Comparison of ENCODE assay signal across 8 cellular contexts in the genomic region with DNA sequence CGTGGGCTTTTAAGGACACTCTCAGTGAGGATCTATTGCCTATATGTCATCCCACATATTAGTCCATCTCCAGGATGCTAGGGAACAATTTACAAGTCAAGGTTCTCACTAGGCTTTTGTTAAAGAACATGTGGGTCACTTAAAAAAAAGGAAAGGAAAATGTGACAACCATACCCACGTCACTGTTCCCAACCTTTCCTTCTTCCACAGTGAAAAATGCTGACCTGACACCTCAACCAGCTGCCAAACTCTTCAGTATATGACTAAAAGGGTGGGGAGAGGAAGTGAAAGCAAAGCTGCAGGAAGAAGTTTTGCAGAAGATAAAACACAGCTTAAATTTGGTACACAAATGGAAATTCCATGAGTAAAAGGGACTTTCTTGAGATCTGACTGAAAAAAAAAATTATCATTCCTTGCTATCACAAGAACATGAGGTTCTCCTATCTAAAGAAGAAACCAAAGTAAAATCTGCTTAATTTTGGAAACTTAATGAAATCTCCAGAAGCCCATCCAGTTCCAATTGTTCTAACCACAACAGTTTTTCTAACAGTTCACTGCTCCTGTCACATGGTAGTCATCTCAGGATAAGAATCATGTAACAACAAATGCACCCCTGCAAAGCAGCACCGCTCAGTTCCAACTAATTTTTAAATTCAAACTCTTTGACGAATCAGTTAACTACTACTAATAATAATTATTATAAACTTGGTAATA.
A peak's percentile ranks its signal among the peaks of the same experiment; 100 is the strongest.
DNase-seq lines count a peak whose midpoint lies in the region; ATAC-seq and TF ChIP-seq lines count a peak whose summit lies in the region.

No MANE protein-coding gene starts in this region.

- H3K27me3 Mint-ChIP-seq in activated B cell treated with CpG ODN at 0.5 μM for 24 hours, result no peaks in the 10 kb centered on the region

- H3K27ac ChIP-seq in spleen, result peak overlapping the region; percentile 45 to 90 (median 82)

- H3K36me3 Mint-ChIP-seq in activated B cell treated with CpG ODN at 0.5 μM for 24 hours (ENCODE audit: low read depth), result no peaks in the 10 kb centered on the region

- ATAC-seq in HG03108 (IDR thresholded peaks at IDR 0.05; ENCODE audit: unreplicated experiment) (peak; percentile 62), activated B cell treated with CpG ODN at 0.5 μM for 24 hours (ENCODE audit: low read depth) (peak; percentile 76), left cardiac atrium (peak; percentile 85 to 92), GM21619 (IDR thresholded peaks at IDR 0.05; ENCODE audit: unreplicated experiment) (no peak)

- H3K4me3 Mint-ChIP-seq in activated B cell treated with CpG ODN at 0.5 μM for 24 hours, result peak overlapping the region; percentile 72

- POLR2A ChIA-PET in activated B cell treated with CpG ODN at 0.5 μM for 24 hours (lab: Charles Lee), result interaction anchor here (0.9 to 1.9 kb wide), 11 partner anchors 21 to 359 kb away, joined by 3 to 16 read pairs (median 4); partner anchors contain the start of gene PSTPIP1

- no peaks in the 10 kb centered on the region for H3K27me3 ChIP-seq in spleen (replicated peaks in 1 of 7)

- CTCF ChIA-PET in activated B cell treated with CpG ODN at 0.5 μM for 24 hours (lab: Charles Lee), result interaction anchor here (0.7 to 9.0 kb wide), 17 partner anchors 11 to 634 kb away, joined by 3 to 147 read pairs (median 5); partner anchors contain the start of genes HMG20A and PEAK1

- intact Hi-C loops in activated B cell treated with CpG ODN at 0.5 μM for 24 hours (cut with micrococcal nuclease) (loop anchor here (1.0 to 10.0 kb wide), 7 partner anchors 106 to 1569 kb away; partner anchors contain the start of genes HMG20A, LINGO1 and PEAK1), left cardiac atrium (cut with DNase I) (loop anchor here in 1 of 2 donors (2.0 kb wide), 1 partner anchor 355 kb away; no protein-coding TSS in a partner anchor), spleen (cut with DNase I; ENCODE audit: low total_unique reads) (loop anchor here (5.0 kb wide), 1 partner anchor 309 kb away; no protein-coding TSS in a partner anchor)

- 19 to 32% (median 22%) methylated on average over 4 of the region's 4 CpGs for WGBS in spleen, 5 donors

- in situ Hi-C loops in G401 (cut with HindIII; ENCODE audit: low sequenced_read_pairs), result no loop called here

- TF ChIP-seq POLR2A in spleen (IDR thresholded peaks at IDR 0.05), result no peak

- peak overlapping the region; percentile 87 for H3K27ac Mint-ChIP-seq in activated B cell treated with CpG ODN at 0.5 μM for 24 hours

- no peak for TF ChIP-seq CTCF in activated B cell treated with CpG ODN at 0.5 μM for 24 hours (IDR thresholded peaks at IDR 0.05)
- TF ChIP-seq CTCF in spleen (IDR thresholded peaks at IDR 0.05 in 8 of 11, conservative IDR thresholded peaks at IDR 0.05 in 3 of 11), result no peak

- H3K9me3 Mint-ChIP-seq in activated B cell treated with CpG ODN at 0.5 μM for 24 hours, result no peaks in the 10 kb centered on the region

- peak; percentile 6 for DNase-seq in G401 (ENCODE audit: low spot score)
- DNase-seq in activated B cell treated with CpG ODN at 0.5 μM for 24 hours, result no peak
- peak; percentile 59 for DNase-seq in left cardiac atrium
- DNase-seq in spleen, result no peak
- no peak for DNase-seq in ecto neural progenitor cell (ENCODE audit: low spot score)
- no peak for DNase-seq in activated naive CD4-positive, alpha-beta T cell (lab: John Stamatoyannopoulos, UW)

- H3K4me3 ChIP-seq in spleen, result no peak overlapping the region

- no peaks in the 10 kb centered on the region for H3K9me3 ChIP-seq in spleen

- H3K4me1 Mint-ChIP-seq in activated B cell treated with CpG ODN at 0.5 μM for 24 hours, result peaks cover 69% of the 10 kb centered on the region

- no peaks in the 10 kb centered on the region for H3K36me3 ChIP-seq in spleen

- H3K4me1 ChIP-seq in spleen, result peaks cover 27 to 79% (median 57%) of the 10 kb centered on the region in 6 donors

Comparison
In these comparisons a context has a peak if more than half of its experiments do, and no peak if none do; other contexts are left out.
1. DNase-seq: peak in G401 (single experiment) and left cardiac atrium (single experiment); none in activated B cell treated with CpG ODN at 0.5 μM for 24 hours (single experiment), spleen (single experiment), ecto neural progenitor cell (single experiment) and activated naive CD4-positive, alpha-beta T cell (0 of 4).